ENCODE assay signal across 1 cellular context in genomic region chr4:142493255-142493976, GRCh38.
TF ChIP-seq lines count a peak whose summit lies in the region.

No MANE protein-coding gene starts in this region.

TF ChIP-seq in HepG2, 621 proteins besides CTCF, POLR2A, EP300 and RAD21 (continued from another document):
- TF ChIP-seq PRDM15 (CRISPR knock-in tag; IDR thresholded peaks at IDR 0.05) (no peak), PITX1 (CRISPR knock-in tag; IDR thresholded peaks at IDR 0.05) (no peak), FOSL1 (CRISPR knock-in tag; IDR thresholded peaks at IDR 0.05; ENCODE audit: borderline replicate concordance) (no peak), ELK4 (CRISPR knock-in tag; IDR thresholded peaks at IDR 0.05; ENCODE audit: borderline replicate concordance) (no peak), ZNF558 (CRISPR knock-in tag; IDR thresholded peaks at IDR 0.05; ENCODE audit: borderline replicate concordance) (no peak), GZF1 (CRISPR knock-in tag; IDR thresholded peaks at IDR 0.05) (no peak), NFE2 (CRISPR knock-in tag; IDR thresholded peaks at IDR 0.05) (no peak), SMAD1 (CRISPR knock-in tag; IDR thresholded peaks at IDR 0.05; ENCODE audit: borderline replicate concordance, low read depth) (no peak), ZNF574 (CRISPR knock-in tag; IDR thresholded peaks at IDR 0.05) (no peak), IRF9 (CRISPR knock-in tag; IDR thresholded peaks at IDR 0.05; ENCODE audit: borderline replicate concordance) (no peak), SPEN (CRISPR knock-in tag; IDR thresholded peaks at IDR 0.05; ENCODE audit: low read depth) (no peak)
TF ChIP-seq in HepG2: peak in this region for 0.
